16 cellular contexts compared by ENCODE assay signal in the genomic region with DNA sequence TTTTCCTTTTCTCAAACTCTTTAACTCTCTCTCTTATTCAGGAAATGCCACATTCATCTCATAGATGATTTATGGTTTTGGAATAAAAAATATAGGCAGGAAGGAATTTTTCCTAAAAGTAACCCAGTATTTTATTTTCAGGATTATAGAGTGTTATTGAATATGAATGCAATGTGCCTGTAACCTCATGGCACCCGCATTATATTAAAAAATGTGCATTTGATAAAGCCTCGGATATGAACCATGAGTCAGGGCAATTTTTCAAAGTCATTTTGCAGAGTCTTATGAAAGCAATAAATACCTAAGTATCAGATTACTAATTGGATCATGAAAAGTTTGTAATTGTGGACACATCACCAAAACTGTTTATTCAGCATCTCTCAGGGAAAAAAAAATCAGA.
A peak's percentile ranks its signal among the peaks of the same experiment; 100 is the strongest.
DNase-seq lines count a peak whose midpoint lies in the region; ATAC-seq and TF ChIP-seq lines count a peak whose summit lies in the region.
"Had no signal": no experiment of that assay in that cellular context is flagged by ENCODE, and none has a peak within 500 bp of the region (broad histone marks: within the 10 kb centered on the region; RNA-seq: fewer than 3 reads in every experiment).

No MANE protein-coding gene starts in this region.

- H3K4me1 ChIP-seq in A673 (ENCODE audit: insufficient read depth, low read length, poor library complexity, severe bottlenecking) (peaks cover 16% of the 10 kb centered on the region), SJCRH30 (no peaks in the 10 kb centered on the region)
- H3K4me1 ChIP-seq: BLaER1 had no signal

- intact Hi-C loops in A673 (cut with micrococcal nuclease; ENCODE audit: unreplicated experiment) = loop anchor here (5.0 to 10.0 kb wide), 2 partner anchors 137 to 514 kb away; no protein-coding TSS in a partner anchor

- CTCF ChIA-PET in A673 (lab: Charles Lee) = no interaction called here

- no TSS peak for BruUV-seq in A673 (replicated peaks; lab: Mats Ljungman, UMichigan)

- H3K36me3 ChIP-seq in A673 (ENCODE audit: insufficient read depth, low read length, poor library complexity, severe bottlenecking) (no peaks in the 10 kb centered on the region), SJCRH30 (no peaks in the 10 kb centered on the region)
- H3K36me3 ChIP-seq: BLaER1 had no signal

- H3K4me3 ChIP-seq in A673 (ENCODE audit: low read depth, low read length, poor library complexity, severe bottlenecking) (no peak overlapping the region), SJCRH30 (no peak overlapping the region)
- H3K4me3 ChIP-seq: BLaER1 had no signal

- ATAC-seq in HG03565 (IDR thresholded peaks at IDR 0.05; ENCODE audit: unreplicated experiment) = no peak

- peak; percentile 59 for DNase-seq in A673 (ENCODE audit: low spot score)
- peak; percentile 16 for DNase-seq in EH (ENCODE audit: low read depth)
- peak; percentile 15 for DNase-seq in RPMI7951 (ENCODE audit: low read depth)
- DNase-seq in fibroblast of gingiva (ENCODE audit: low read depth) = peak; percentile 3
- DNase-seq in AG08395 (ENCODE audit: low spot score) = no peak
- no peak for DNase-seq in SJCRH30
- DNase-seq: AML-193; CD4-positive, CD25-positive, alpha-beta regulatory T cell; DMS153; DMS79 treated with DMSO at 0.1 percent for 48 hours; GF-D8; HCEC 1CT; HFFc6; KBM-7 had no signal

- H3K27ac ChIP-seq in A673 (ENCODE audit: low read depth, low read length, poor library complexity, severe bottlenecking) = no peak overlapping the region
- no peak overlapping the region for H3K27ac ChIP-seq in SJCRH30
- H3K27ac ChIP-seq: BLaER1 had no signal

- H3K9me3 ChIP-seq in A673 (ENCODE audit: low read depth, low read length, poor library complexity, severe bottlenecking) (no peaks in the 10 kb centered on the region), SJCRH30 (replicated peaks) (no peaks in the 10 kb centered on the region)
- H3K9me3 ChIP-seq: BLaER1 had no signal

- H3K27me3 ChIP-seq in A673 (replicated peaks; ENCODE audit: insufficient read depth, low read depth, low read length, poor library complexity) (no peaks in the 10 kb centered on the region), SJCRH30 (no peaks in the 10 kb centered on the region)
- H3K27me3 ChIP-seq: BLaER1 had no signal

- POLR2A ChIA-PET in A673 (lab: Charles Lee; ENCODE audit: low non-redundant PET) = no interaction called here

- TF ChIP-seq CTCF in A673 (conservative IDR thresholded peaks at IDR 0.05; ENCODE audit: low read depth, low read length) = no peak

Comparison
In these comparisons a context has a peak if more than half of its experiments do, and no peak if none do; other contexts are left out.
1. DNase-seq: peak in A673 (single experiment), EH (single experiment), RPMI7951 (single experiment) and fibroblast of gingiva (single experiment); none in AG08395 (single experiment) and SJCRH30 (0 of 2).